Comparison of ENCODE assay signal across 13 cellular contexts in the genomic region with DNA sequence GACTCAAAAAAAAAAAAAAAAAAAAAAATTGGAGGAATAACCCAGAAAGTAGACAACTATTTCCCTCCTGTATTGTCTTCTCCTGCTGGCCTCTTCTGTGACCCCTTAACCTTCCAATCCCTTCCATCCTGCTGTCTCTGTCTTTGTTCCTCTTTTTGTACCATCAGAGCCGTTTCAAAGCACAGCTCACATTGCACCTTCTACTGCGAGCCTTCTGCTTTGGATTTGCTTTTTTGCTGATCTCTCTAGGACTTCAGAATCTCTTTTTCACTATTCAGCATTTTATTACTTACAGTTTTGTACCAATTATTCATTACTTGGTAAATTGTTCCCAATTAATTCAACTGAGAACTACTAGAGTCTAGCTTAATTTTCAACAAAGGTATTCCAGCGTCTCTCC.
DNase-seq lines count a peak whose midpoint lies in the region; ATAC-seq and TF ChIP-seq lines count a peak whose summit lies in the region.
"Had no signal": no experiment of that assay in that cellular context is flagged by ENCODE, and none has a peak within 500 bp of the region (broad histone marks: within the 10 kb centered on the region; RNA-seq: fewer than 3 reads in every experiment).

No MANE protein-coding gene starts in this region.

- peaks cover 19 to 52% (median 20%) of the 10 kb centered on the region in 3 donors for H3K4me1 ChIP-seq in esophagus squamous epithelium

- H3K27me3 ChIP-seq in esophagus squamous epithelium = no peaks in the 10 kb centered on the region

- H3K36me3 ChIP-seq in esophagus squamous epithelium = no peaks in the 10 kb centered on the region

- DNase-seq in NB4 (ENCODE audit: low read depth) = peak; percentile 56
- DNase-seq in activated B cell treated with CpG ODN at 0.5 μM for 24 hours = no peak
- DNase-seq in esophagus squamous epithelium (lab: John Stamatoyannopoulos, UW) = no peak
- no peak for DNase-seq in NCI-H1436 (lab: John Stamatoyannopoulos, UW)
- DNase-seq in activated effector memory CD4-positive, alpha-beta T cell treated with Interleukin-2 at 50 U/mL for 16 hours = no peak
- DNase-seq: C1 segment of cervical spinal cord, endodermal cell, left ventricle myocardium superior, NCI-H2227 treated with DMSO at 0.1 percent for 48 hours, retina had no signal

- no peaks in the 10 kb centered on the region for H3K36me3 Mint-ChIP-seq in activated B cell treated with CpG ODN at 0.5 μM for 24 hours (ENCODE audit: low read depth)
- H3K36me3 Mint-ChIP-seq in stimulated activated memory B cell treated with anti-CD40 and anti-IgM and Interleukin-4, amounts not matched to agents 10 μg/mL and 1 μg/mL and 100 μg/mL, for 72 hours = no peaks in the 10 kb centered on the region

- H3K27ac Mint-ChIP-seq in activated B cell treated with CpG ODN at 0.5 μM for 24 hours = no peak overlapping the region
- H3K27ac Mint-ChIP-seq in stimulated activated memory B cell treated with anti-CD40 and anti-IgM and Interleukin-4, amounts not matched to agents 10 μg/mL and 1 μg/mL and 100 μg/mL, for 72 hours = no peak overlapping the region
- H3K27ac Mint-ChIP-seq: endodermal cell had no signal

- H3K9me3 Mint-ChIP-seq in activated B cell treated with CpG ODN at 0.5 μM for 24 hours = no peaks in the 10 kb centered on the region
- H3K9me3 Mint-ChIP-seq in stimulated activated memory B cell treated with anti-CD40 and anti-IgM and Interleukin-4, amounts not matched to agents 10 μg/mL and 1 μg/mL and 100 μg/mL, for 72 hours = peaks cover 3% of the 10 kb centered on the region

- peak; percentile 58 for ATAC-seq in GM21529 (IDR thresholded peaks at IDR 0.05; ENCODE audit: unreplicated experiment)
- ATAC-seq in activated B cell treated with CpG ODN at 0.5 μM for 24 hours (ENCODE audit: low read depth) = peak; percentile 31
- ATAC-seq in stimulated activated memory B cell treated with anti-CD40 and anti-IgM and Interleukin-4, amounts not matched to agents 10 μg/mL and 1 μg/mL and 100 μg/mL, for 72 hours = peak; percentile 71
- ATAC-seq: left ventricle myocardium superior had no signal

- TF ChIP-seq CTCF in NB4 (IDR thresholded peaks at IDR 0.05; ENCODE audit: low read depth, low read length) (no peak), activated B cell treated with CpG ODN at 0.5 μM for 24 hours (IDR thresholded peaks at IDR 0.05) (no peak), esophagus squamous epithelium (IDR thresholded peaks at IDR 0.05) (no peak)

- 81 to 86% methylated on average over 3 of the region's 3 CpGs for WGBS in esophagus squamous epithelium, 2 donors

- intact Hi-C loops in activated B cell treated with CpG ODN at 0.5 μM for 24 hours (cut with micrococcal nuclease) (no loop called here), esophagus squamous epithelium (cut with DNase I) (no loop called here)

- no peak overlapping the region for H3K4me3 Mint-ChIP-seq in activated B cell treated with CpG ODN at 0.5 μM for 24 hours
- H3K4me3 Mint-ChIP-seq in stimulated activated memory B cell treated with anti-CD40 and anti-IgM and Interleukin-4, amounts not matched to agents 10 μg/mL and 1 μg/mL and 100 μg/mL, for 72 hours = no peak overlapping the region
- H3K4me3 Mint-ChIP-seq: endodermal cell had no signal

- no peaks in the 10 kb centered on the region for H3K9me3 ChIP-seq in esophagus squamous epithelium

- CTCF ChIA-PET in activated B cell treated with CpG ODN at 0.5 μM for 24 hours (lab: Charles Lee) = no interaction called here

- H3K27me3 Mint-ChIP-seq in activated B cell treated with CpG ODN at 0.5 μM for 24 hours = no peaks in the 10 kb centered on the region
- no peaks in the 10 kb centered on the region for H3K27me3 Mint-ChIP-seq in stimulated activated memory B cell treated with anti-CD40 and anti-IgM and Interleukin-4, amounts not matched to agents 10 μg/mL and 1 μg/mL and 100 μg/mL, for 72 hours

- TF ChIP-seq POLR2A in NB4 (IDR thresholded peaks at IDR 0.05; ENCODE audit: extremely low read depth, insufficient read length) (no peak), esophagus squamous epithelium (IDR thresholded peaks at IDR 0.05) (no peak)

- H3K4me1 Mint-ChIP-seq in activated B cell treated with CpG ODN at 0.5 μM for 24 hours = no peaks in the 10 kb centered on the region
- no peaks in the 10 kb centered on the region for H3K4me1 Mint-ChIP-seq in stimulated activated memory B cell treated with anti-CD40 and anti-IgM and Interleukin-4, amounts not matched to agents 10 μg/mL and 1 μg/mL and 100 μg/mL, for 72 hours

- no peak overlapping the region for H3K27ac ChIP-seq in esophagus squamous epithelium
- H3K27ac ChIP-seq: SK-N-MC had no signal

- H3K4me3 ChIP-seq in NB4 (ENCODE audit: low read depth, low read length) = no peak overlapping the region
- H3K4me3 ChIP-seq in esophagus squamous epithelium = no peak overlapping the region
- H3K4me3 ChIP-seq: SK-N-MC had no signal

- POLR2A ChIA-PET in activated B cell treated with CpG ODN at 0.5 μM for 24 hours (lab: Charles Lee) = interaction anchor here (1.2 kb wide), 1 partner anchor 53 kb away, joined by 7 read pairs; no protein-coding TSS in a partner anchor
